Comparison of ENCODE assay signal across 29 cellular contexts in the genomic region with DNA sequence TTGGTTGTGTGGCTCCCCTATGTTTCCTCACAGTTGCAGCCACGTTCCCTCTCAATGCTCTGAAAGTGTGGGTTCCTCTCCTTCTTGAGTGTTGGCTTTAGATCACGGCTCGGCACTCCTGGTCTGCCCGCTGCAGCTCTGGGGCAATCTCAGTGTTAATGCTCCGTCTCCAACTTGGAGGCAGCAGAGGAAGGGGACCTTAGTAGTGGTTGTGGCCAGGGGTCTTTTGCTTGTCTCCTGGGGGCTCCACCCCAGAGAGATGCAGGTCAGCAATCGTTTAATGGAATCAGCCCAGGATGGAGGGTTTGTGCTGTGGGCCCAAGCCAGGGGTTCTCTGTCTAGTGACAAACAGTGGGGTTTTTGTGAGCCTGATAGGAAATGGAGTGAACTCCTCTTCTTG.
"Had no signal": no experiment of that assay in that cellular context is flagged by ENCODE, and none has a peak within 500 bp of the region (broad histone marks: within the 10 kb centered on the region; RNA-seq: fewer than 3 reads in every experiment).

No MANE protein-coding gene starts in this region.

- ATAC-seq: effector memory CD8-positive, alpha-beta T cell; esophagus mucosa; foreskin keratinocyte; gastrocnemius medialis; gastroesophageal sphincter; heart left ventricle; heart right ventricle had no signal

- FAIRE-seq: colon, endometrium, endothelial cell of umbilical vein, frontal cortex had no signal

- H3K36me3 ChIP-seq: colonic mucosa, esophagus muscularis mucosa, esophagus squamous epithelium, gastrocnemius medialis, gastroesophageal sphincter, heart left ventricle, heart right ventricle had no signal

- H3K27ac ChIP-seq: colonic mucosa, coronary artery, dorsolateral prefrontal cortex, epithelial cell of prostate, esophagus muscularis mucosa, esophagus squamous epithelium, foreskin keratinocyte, gastrocnemius medialis, gastroesophageal sphincter, heart left ventricle, heart right ventricle had no signal

- H3K9me3 Mint-ChIP-seq: dendritic cell treated with granulocyte-macrophage colony-stimulating factor and Interleukin-4, amounts not matched to agents 40 ng/mL and 50 ng/mL, for 4 days had no signal

- H3K4me3 ChIP-seq: colonic mucosa, coronary artery, dorsolateral prefrontal cortex, esophagus muscularis mucosa, esophagus squamous epithelium, gastrocnemius medialis, gastroesophageal sphincter, heart left ventricle, heart right ventricle had no signal

- H3K27me3 ChIP-seq: colonic mucosa, esophagus muscularis mucosa, esophagus squamous epithelium, foreskin keratinocyte, gastrocnemius medialis, gastroesophageal sphincter, heart right ventricle had no signal

- H3K9me3 ChIP-seq: colonic mucosa, esophagus muscularis mucosa, esophagus squamous epithelium, gastrocnemius medialis, gastroesophageal sphincter, heart left ventricle, heart right ventricle had no signal

- H3K27me3 Mint-ChIP-seq: dendritic cell treated with granulocyte-macrophage colony-stimulating factor and Interleukin-4, amounts not matched to agents 40 ng/mL and 50 ng/mL, for 4 days; effector memory CD8-positive, alpha-beta T cell had no signal

- H3K27ac Mint-ChIP-seq: dendritic cell treated with granulocyte-macrophage colony-stimulating factor and Interleukin-4, amounts not matched to agents 40 ng/mL and 50 ng/mL, for 4 days; effector memory CD8-positive, alpha-beta T cell; endodermal cell had no signal

- H3K4me1 ChIP-seq: colonic mucosa, esophagus muscularis mucosa, esophagus squamous epithelium, foreskin keratinocyte, gastrocnemius medialis, gastroesophageal sphincter, heart left ventricle, heart right ventricle had no signal

- DNase-seq: colonic mucosa; cortex of kidney; dermis blood vessel endothelial cell; dorsolateral prefrontal cortex; effector CD4-positive, alpha-beta T cell; effector CD8-positive, alpha-beta T cell; effector memory CD4-positive, alpha-beta T cell; effector memory CD8-positive, alpha-beta T cell; endodermal cell; erythroblast; esophagus squamous epithelium; foreskin fibroblast; foreskin keratinocyte; foreskin melanocyte; gastrocnemius medialis; glutamatergic neuron; head of caudate nucleus; heart left ventricle; heart right ventricle had no signal

- H3K4me3 Mint-ChIP-seq: dendritic cell treated with granulocyte-macrophage colony-stimulating factor and Interleukin-4, amounts not matched to agents 40 ng/mL and 50 ng/mL, for 4 days; effector memory CD8-positive, alpha-beta T cell; endodermal cell had no signal
